ENCODE assay signal across 33 cellular contexts in genomic region chr7:147541261-147541660, GRCh38.
"Had no signal": no experiment of that assay in that cellular context is flagged by ENCODE, and none has a peak within 500 bp of the region (broad histone marks: within the 10 kb centered on the region; RNA-seq: fewer than 3 reads in every experiment).

No MANE protein-coding gene starts in this region.

- FAIRE-seq: colon, K562 had no signal

- DNase-seq: activated B cell treated with CpG ODN at 0.5 μM for 24 hours; activated CD4-positive, alpha-beta memory T cell treated with anti-CD3 and anti-CD28 coated beads, Interleukin-2, amount 10 ng/mL, durations not matched to agents 7 days and 5 days; activated CD4-positive, alpha-beta T cell treated with anti-CD3 and anti-CD28 coated beads for 4 hours; activated CD4-positive, alpha-beta T cell treated with anti-CD3 and anti-CD28 coated beads, Interleukin-2, amount 50 U/mL, for 1 hour; activated CD4-positive, CD25-positive, alpha-beta regulatory T cell treated with anti-CD3 and anti-CD28 coated beads, Interleukin-2, amount 50 U/mL, for 72 hours; activated CD8-positive, alpha-beta memory T cell treated with anti-CD3 and anti-CD28 coated beads for 24 hours; activated CD8-positive, alpha-beta memory T cell treated with anti-CD3 and anti-CD28 coated beads, Interleukin-2, amount 10 ng/mL, durations not matched to agents 7 days and 5 days; activated CD8-positive, alpha-beta memory T cell treated with anti-CD3 and anti-CD28 coated beads, Interleukin-2, amount 50 U/mL, for 48 hours; activated effector memory CD4-positive, alpha-beta T cell treated with Interleukin-2 at 50 U/mL for 16 hours; activated naive CD4-positive, alpha-beta T cell; activated naive CD4-positive, alpha-beta T cell treated with anti-CD3 and anti-CD28 coated beads, Interleukin-2, amount 50 U/mL, for 16 hours; activated naive CD8-positive, alpha-beta T cell treated with anti-CD3 and anti-CD28 coated beads for 36 hours; activated T-cell treated with anti-CD3 and anti-CD28 coated beads, Interleukin-2, amount 50 U/mL, for 48 hours; amniotic stem cell; aorta; brain microvascular endothelial cell; central memory CD4-positive, alpha-beta T cell; NCI-H1105 treated with DMSO at 0.1 percent for 48 hours; NCI-H1436; NCI-H187 treated with DMSO at 0.1 percent for 48 hours; NCI-H2081; NCI-H226; NCI-H526 treated with DMSO at 0.1 percent for 48 hours; NK-92 treated with Interleukin-12 subunit alpha and Interleukin-12 subunit beta, amount 100 ng/mL, for 24 hours; PC-3; Peyer's patch; SIG-M5; SW 1271; T-helper 1 cell; T-helper 2 cell; T-helper 9 cell had no signal
